In genomic region chr22:46051646-46052045, GRCh38 we compare ENCODE assay signal across 9 cellular contexts.
A peak's percentile ranks its signal among the peaks of the same experiment; 100 is the strongest.
DNase-seq lines count a peak whose midpoint lies in the region; ATAC-seq, FAIRE-seq and TF ChIP-seq lines count a peak whose summit lies in the region.
"Had no signal": no experiment of that assay in that cellular context is flagged by ENCODE, and none has a peak within 500 bp of the region (broad histone marks: within the 10 kb centered on the region; RNA-seq: fewer than 3 reads in every experiment).

No MANE protein-coding gene starts in this region.

- H3K27ac Mint-ChIP-seq in CD8-positive, alpha-beta T cell: peak overlapping the region; percentile 82
- H3K27ac Mint-ChIP-seq in T-helper 17 cell: peak overlapping the region; percentile 96
- H3K27ac Mint-ChIP-seq in mesothelial cell of epicardium: no peak overlapping the region

- POLR2A ChIA-PET in CD8-positive, alpha-beta T cell (lab: Charles Lee): interaction anchor here (1.1 to 1.3 kb wide), 2 partner anchors 15 to 65 kb away, joined by 3 to 11 read pairs; no protein-coding TSS in a partner anchor

- no peak overlapping the region for H3K4me3 ChIP-seq in CD8-positive, alpha-beta T cell (ENCODE audit: low read depth, low read length)
- no peak overlapping the region for H3K4me3 ChIP-seq in right atrium auricular region
- no peak overlapping the region for H3K4me3 ChIP-seq in gastrocnemius medialis

- in situ Hi-C loops in gastrocnemius medialis (cut with MboI; ENCODE audit: low sequenced_read_pairs in 4 of 4): no loop called here

- TF ChIP-seq CTCF in CD8-positive, alpha-beta T cell (IDR thresholded peaks at IDR 0.05): no peak
- no peak for TF ChIP-seq CTCF in right atrium auricular region (IDR thresholded peaks at IDR 0.05)
- TF ChIP-seq CTCF in gastrocnemius medialis (IDR thresholded peaks at IDR 0.05 in 4 of 5, conservative IDR thresholded peaks at IDR 0.05 in 1 of 5): no peak
- TF ChIP-seq CTCF in mesothelial cell of epicardium (IDR thresholded peaks at IDR 0.05; ENCODE audit: unreplicated experiment): no peak

- no peak for ATAC-seq in CD8-positive, alpha-beta T cell
- ATAC-seq in T-helper 17 cell (no peak), gastrocnemius medialis (no peak)

- no peak for TF ChIP-seq POLR2A in gastrocnemius medialis (IDR thresholded peaks at IDR 0.05)

- peaks cover 32% of the 10 kb centered on the region for H3K4me1 Mint-ChIP-seq in CD8-positive, alpha-beta T cell (ENCODE audit: low read depth)
- H3K4me1 Mint-ChIP-seq in T-helper 17 cell (peaks cover 32% of the 10 kb centered on the region), mesothelial cell of epicardium (peaks cover 8% of the 10 kb centered on the region)

- FAIRE-seq in GM19239 (lab: Jason Lieb, UNC): no peak
- FAIRE-seq: colon had no signal

- peaks cover 2% of the 10 kb centered on the region for H3K36me3 Mint-ChIP-seq in CD8-positive, alpha-beta T cell
- peaks cover 2% of the 10 kb centered on the region for H3K36me3 Mint-ChIP-seq in T-helper 17 cell (ENCODE audit: low read depth)
- H3K36me3 Mint-ChIP-seq in mesothelial cell of epicardium: peaks cover 2% of the 10 kb centered on the region

- peaks cover 45% of the 10 kb centered on the region for H3K4me1 ChIP-seq in CD8-positive, alpha-beta T cell (ENCODE audit: insufficient read depth, low read length)
- H3K4me1 ChIP-seq in right atrium auricular region (peaks cover 0 to 82% of the 10 kb centered on the region in 2 donors), gastrocnemius medialis (peaks cover 79 to 83% of the 10 kb centered on the region in 2 donors)

- H3K27ac ChIP-seq in CD8-positive, alpha-beta T cell (ENCODE audit: low read depth, low read length): no peak overlapping the region
- peak overlapping the region; percentile 96 to 100 for H3K27ac ChIP-seq in right atrium auricular region
- H3K27ac ChIP-seq in gastrocnemius medialis: peak overlapping the region; percentile 98 to 99 (median 98)

- no peaks in the 10 kb centered on the region for H3K27me3 Mint-ChIP-seq in CD8-positive, alpha-beta T cell (ENCODE audit: low read depth)
- no peaks in the 10 kb centered on the region for H3K27me3 Mint-ChIP-seq in T-helper 17 cell
- no peaks in the 10 kb centered on the region for H3K27me3 Mint-ChIP-seq in mesothelial cell of epicardium (ENCODE audit: low read depth)

- no peak for DNase-seq in CD8-positive, alpha-beta T cell
- DNase-seq in T-helper 17 cell (no peak), right atrium auricular region (ENCODE audit: low spot score) (no peak), gastrocnemius medialis (peak in 1 of 2 donors; percentile 8), foreskin melanocyte (no peak), GM19239 (ENCODE audit: insufficient read length, low spot score) (no peak), mucosa of gallbladder (ENCODE audit: low spot score) (no peak), mesothelial cell of epicardium (ENCODE audit: low spot score in 2 of 2, unreplicated experiment in 2 of 2) (no peak)

- CTCF ChIA-PET in CD8-positive, alpha-beta T cell (lab: Charles Lee): interaction anchor here (0.8 to 3.0 kb wide), 4 partner anchors 15 to 66 kb away, joined by 3 to 12 read pairs (median 6); no protein-coding TSS in a partner anchor

- no peaks in the 10 kb centered on the region for H3K36me3 ChIP-seq in CD8-positive, alpha-beta T cell (ENCODE audit: insufficient read depth, low read length)
- H3K36me3 ChIP-seq in right atrium auricular region: no peaks in the 10 kb centered on the region
- H3K36me3 ChIP-seq in gastrocnemius medialis: no peaks in the 10 kb centered on the region

- H3K27me3 ChIP-seq in CD8-positive, alpha-beta T cell (ENCODE audit: insufficient read depth, low read length): no peaks in the 10 kb centered on the region
- H3K27me3 ChIP-seq in right atrium auricular region: no peaks in the 10 kb centered on the region
- H3K27me3 ChIP-seq in gastrocnemius medialis: no peaks in the 10 kb centered on the region

- H3K4me3 Mint-ChIP-seq in CD8-positive, alpha-beta T cell: no peak overlapping the region
- peak overlapping the region; percentile 21 for H3K4me3 Mint-ChIP-seq in T-helper 17 cell
- no peak overlapping the region for H3K4me3 Mint-ChIP-seq in mesothelial cell of epicardium

- H3K9me3 Mint-ChIP-seq in CD8-positive, alpha-beta T cell: no peaks in the 10 kb centered on the region
- H3K9me3 Mint-ChIP-seq in mesothelial cell of epicardium: no peaks in the 10 kb centered on the region

- intact Hi-C loops in CD8-positive, alpha-beta T cell (cut with DNase I, micrococcal nuclease): loop anchor here (2.0 to 5.0 kb wide), 2 partner anchors 17 to 246 kb away; partner anchors contain the start of gene GTSE1 (in 1 of the 2)
- intact Hi-C loops in gastrocnemius medialis (cut with DNase I; ENCODE audit: low total_unique reads): no loop called here

- no peaks in the 10 kb centered on the region for H3K9me3 ChIP-seq in CD8-positive, alpha-beta T cell (ENCODE audit: low read length)
- H3K9me3 ChIP-seq in T-helper 17 cell (ENCODE audit: control insufficient read depth, low read length, poor library complexity, severe bottlenecking) (no peaks in the 10 kb centered on the region), right atrium auricular region (no peaks in the 10 kb centered on the region), gastrocnemius medialis (no peaks in the 10 kb centered on the region)
